In genomic region chrX:40090050-40090804, GRCh38 we compare ENCODE assay signal across 1 cellular context.
TF ChIP-seq lines count a peak whose summit lies in the region.

No MANE protein-coding gene starts in this region.

TF ChIP-seq in HepG2, 621 proteins besides CTCF, POLR2A, EP300 and RAD21:
- TF ChIP-seq AGO2 (optimal IDR thresholded peaks at IDR 0.05; ENCODE audit: low read depth, low read length), result peak; percentile 55
- TF ChIP-seq FOXO4 (CRISPR knock-in tag; conservative IDR thresholded peaks at IDR 0.05), result no peak
